ENCODE assay signal across 20 cellular contexts in the genomic region with DNA sequence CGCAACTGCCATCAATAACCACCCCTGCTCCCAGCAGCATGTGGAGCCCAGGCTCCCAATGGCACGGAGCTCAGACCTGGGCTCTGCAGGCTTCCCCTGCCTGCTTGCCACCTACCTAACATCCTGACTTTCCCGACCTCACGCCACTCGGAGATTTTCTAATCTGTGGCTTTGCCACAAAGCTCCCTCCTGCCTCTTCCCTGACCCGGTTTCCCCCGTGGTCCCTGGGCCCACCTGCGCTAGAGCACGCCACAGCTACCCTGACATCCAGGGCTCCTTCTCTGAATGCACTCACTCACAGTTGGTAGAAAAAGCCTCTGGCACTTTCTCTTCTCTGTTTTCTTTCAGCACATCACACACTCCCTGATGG. TPM values are rescaled to one million over a fixed set of nuclear protein-coding genes. Genes with fewer than 3 reads are reported as not detected.
DNase-seq lines count a peak whose midpoint lies in the region; ATAC-seq lines count a peak whose summit lies in the region.
"Had no signal": no experiment of that assay in that cellular context is flagged by ENCODE, and none has a peak within 500 bp of the region (broad histone marks: within the 10 kb centered on the region; RNA-seq: fewer than 3 reads in every experiment).

No MANE protein-coding gene starts in this region.

- CTCF ChIA-PET in activated CD4-positive, alpha-beta memory T cell treated with anti-CD3 and anti-CD28 coated beads for 36 hours (lab: Charles Lee): no interaction called here
- CTCF ChIA-PET in activated CD4-positive, alpha-beta memory T cell treated with anti-CD3 and anti-CD28 coated beads, Interleukin-2, amount 10 ng/mL, durations not matched to agents 7 days and 5 days (lab: Charles Lee): no interaction called here

- H3K4me1 Mint-ChIP-seq in activated CD4-positive, alpha-beta memory T cell treated with anti-CD3 and anti-CD28 coated beads for 36 hours (ENCODE audit: low read depth): peaks cover 11% of the 10 kb centered on the region
- peaks cover 11% of the 10 kb centered on the region for H3K4me1 Mint-ChIP-seq in activated CD4-positive, alpha-beta memory T cell treated with anti-CD3 and anti-CD28 coated beads, Interleukin-2, amount 10 ng/mL, durations not matched to agents 7 days and 5 days
- H3K4me1 Mint-ChIP-seq in activated naive CD8-positive, alpha-beta T cell (ENCODE audit: low read depth): no peaks in the 10 kb centered on the region
- peaks cover 4% of the 10 kb centered on the region for H3K4me1 Mint-ChIP-seq in activated naive CD8-positive, alpha-beta T cell treated with anti-CD3 and anti-CD28 coated beads, Interleukin-2, amount 50 U/mL, for 24 hours
- H3K4me1 Mint-ChIP-seq in activated T-helper 17 cell treated with anti-CD3 and anti-CD28 coated beads, Interleukin-2, amount 50 U/mL, for 72 hours: peaks cover 11% of the 10 kb centered on the region
- H3K4me1 Mint-ChIP-seq in stimulated activated naive B cell treated with anti-CD40 and anti-IgM and Interleukin-4, amounts not matched to agents 10 μg/mL and 1 μg/mL and 100 μg/mL, for 72 hours: peaks cover 2% of the 10 kb centered on the region in 2 donors
- H3K4me1 Mint-ChIP-seq: B cell had no signal

- H3K27me3 Mint-ChIP-seq in activated CD4-positive, alpha-beta memory T cell treated with anti-CD3 and anti-CD28 coated beads for 36 hours: no peaks in the 10 kb centered on the region
- H3K27me3 Mint-ChIP-seq in activated CD4-positive, alpha-beta memory T cell treated with anti-CD3 and anti-CD28 coated beads, Interleukin-2, amount 10 ng/mL, durations not matched to agents 7 days and 5 days: no peaks in the 10 kb centered on the region
- H3K27me3 Mint-ChIP-seq in activated naive CD8-positive, alpha-beta T cell: no peaks in the 10 kb centered on the region
- H3K27me3 Mint-ChIP-seq in activated naive CD8-positive, alpha-beta T cell treated with anti-CD3 and anti-CD28 coated beads, Interleukin-2, amount 50 U/mL, for 24 hours: no peaks in the 10 kb centered on the region
- no peaks in the 10 kb centered on the region for H3K27me3 Mint-ChIP-seq in activated T-helper 17 cell treated with anti-CD3 and anti-CD28 coated beads, Interleukin-2, amount 50 U/mL, for 72 hours
- H3K27me3 Mint-ChIP-seq in stimulated activated naive B cell treated with anti-CD40 and anti-IgM and Interleukin-4, amounts not matched to agents 10 μg/mL and 1 μg/mL and 100 μg/mL, for 72 hours: no peaks in the 10 kb centered on the region
- H3K27me3 Mint-ChIP-seq: B cell had no signal

- POLR2A ChIA-PET in activated CD4-positive, alpha-beta memory T cell treated with anti-CD3 and anti-CD28 coated beads for 36 hours (lab: Charles Lee): interaction anchor here (1.1 kb wide), 1 partner anchor 17 kb away, joined by 4 read pairs; no protein-coding TSS in a partner anchor
- POLR2A ChIA-PET in activated CD4-positive, alpha-beta memory T cell treated with anti-CD3 and anti-CD28 coated beads, Interleukin-2, amount 10 ng/mL, durations not matched to agents 7 days and 5 days (lab: Charles Lee): interaction anchor here (1.3 kb wide), 1 partner anchor 17 kb away, joined by 3 read pairs; no protein-coding TSS in a partner anchor

- no peak for ATAC-seq in activated naive CD8-positive, alpha-beta T cell treated with anti-CD3 and anti-CD28 coated beads, Interleukin-2, amount 50 U/mL, for 24 hours
- no peak for ATAC-seq in activated T-helper 17 cell treated with anti-CD3 and anti-CD28 coated beads, Interleukin-2, amount 50 U/mL, for 72 hours (replicated peaks)
- no peak for ATAC-seq in stimulated activated naive B cell treated with anti-CD40 and anti-IgM and Interleukin-4, amounts not matched to agents 10 μg/mL and 1 μg/mL and 100 μg/mL, for 72 hours (replicated peaks)
- ATAC-seq: A549 had no signal

- no peaks in the 10 kb centered on the region for H3K9me3 Mint-ChIP-seq in activated CD4-positive, alpha-beta memory T cell treated with anti-CD3 and anti-CD28 coated beads for 36 hours
- no peaks in the 10 kb centered on the region for H3K9me3 Mint-ChIP-seq in activated CD4-positive, alpha-beta memory T cell treated with anti-CD3 and anti-CD28 coated beads, Interleukin-2, amount 10 ng/mL, durations not matched to agents 7 days and 5 days
- no peaks in the 10 kb centered on the region for H3K9me3 Mint-ChIP-seq in activated naive CD8-positive, alpha-beta T cell (ENCODE audit: low read depth)
- H3K9me3 Mint-ChIP-seq in activated naive CD8-positive, alpha-beta T cell treated with anti-CD3 and anti-CD28 coated beads, Interleukin-2, amount 50 U/mL, for 24 hours: no peaks in the 10 kb centered on the region
- no peaks in the 10 kb centered on the region for H3K9me3 Mint-ChIP-seq in activated T-helper 17 cell treated with anti-CD3 and anti-CD28 coated beads, Interleukin-2, amount 50 U/mL, for 72 hours
- H3K9me3 Mint-ChIP-seq in stimulated activated naive B cell treated with anti-CD40 and anti-IgM and Interleukin-4, amounts not matched to agents 10 μg/mL and 1 μg/mL and 100 μg/mL, for 72 hours: peaks cover 0 to 5% of the 10 kb centered on the region in 2 donors

- peaks cover 62% of the 10 kb centered on the region for H3K36me3 Mint-ChIP-seq in activated CD4-positive, alpha-beta memory T cell treated with anti-CD3 and anti-CD28 coated beads for 36 hours
- H3K36me3 Mint-ChIP-seq in activated CD4-positive, alpha-beta memory T cell treated with anti-CD3 and anti-CD28 coated beads, Interleukin-2, amount 10 ng/mL, durations not matched to agents 7 days and 5 days (ENCODE audit: low read depth): peaks cover 74% of the 10 kb centered on the region
- peaks cover 20% of the 10 kb centered on the region for H3K36me3 Mint-ChIP-seq in activated naive CD8-positive, alpha-beta T cell
- H3K36me3 Mint-ChIP-seq in activated naive CD8-positive, alpha-beta T cell treated with anti-CD3 and anti-CD28 coated beads, Interleukin-2, amount 50 U/mL, for 24 hours (ENCODE audit: low read depth): peaks cover 66% of the 10 kb centered on the region
- H3K36me3 Mint-ChIP-seq in activated T-helper 17 cell treated with anti-CD3 and anti-CD28 coated beads, Interleukin-2, amount 50 U/mL, for 72 hours (ENCODE audit: low read depth): peaks cover 100% of the 10 kb centered on the region
- peaks cover 57 to 77% of the 10 kb centered on the region in 2 donors for H3K36me3 Mint-ChIP-seq in stimulated activated naive B cell treated with anti-CD40 and anti-IgM and Interleukin-4, amounts not matched to agents 10 μg/mL and 1 μg/mL and 100 μg/mL, for 72 hours

- H3K4me3 Mint-ChIP-seq in activated CD4-positive, alpha-beta memory T cell treated with anti-CD3 and anti-CD28 coated beads for 36 hours: no peak overlapping the region
- no peak overlapping the region for H3K4me3 Mint-ChIP-seq in activated CD4-positive, alpha-beta memory T cell treated with anti-CD3 and anti-CD28 coated beads, Interleukin-2, amount 10 ng/mL, durations not matched to agents 7 days and 5 days
- H3K4me3 Mint-ChIP-seq in activated naive CD8-positive, alpha-beta T cell: no peak overlapping the region
- H3K4me3 Mint-ChIP-seq in activated naive CD8-positive, alpha-beta T cell treated with anti-CD3 and anti-CD28 coated beads, Interleukin-2, amount 50 U/mL, for 24 hours: no peak overlapping the region
- H3K4me3 Mint-ChIP-seq in activated T-helper 17 cell treated with anti-CD3 and anti-CD28 coated beads, Interleukin-2, amount 50 U/mL, for 72 hours: no peak overlapping the region
- no peak overlapping the region for H3K4me3 Mint-ChIP-seq in stimulated activated naive B cell treated with anti-CD40 and anti-IgM and Interleukin-4, amounts not matched to agents 10 μg/mL and 1 μg/mL and 100 μg/mL, for 72 hours
- H3K4me3 Mint-ChIP-seq: B cell had no signal

- intact Hi-C loops in activated CD4-positive, alpha-beta memory T cell treated with anti-CD3 and anti-CD28 coated beads for 36 hours (cut with micrococcal nuclease): no loop called here

- H3K27ac Mint-ChIP-seq in activated CD4-positive, alpha-beta memory T cell treated with anti-CD3 and anti-CD28 coated beads for 36 hours: peak overlapping the region; percentile 44
- no peak overlapping the region for H3K27ac Mint-ChIP-seq in activated CD4-positive, alpha-beta memory T cell treated with anti-CD3 and anti-CD28 coated beads, Interleukin-2, amount 10 ng/mL, durations not matched to agents 7 days and 5 days
- H3K27ac Mint-ChIP-seq in activated naive CD8-positive, alpha-beta T cell: peak overlapping the region; percentile 11
- H3K27ac Mint-ChIP-seq in activated naive CD8-positive, alpha-beta T cell treated with anti-CD3 and anti-CD28 coated beads, Interleukin-2, amount 50 U/mL, for 24 hours: no peak overlapping the region
- peak overlapping the region; percentile 56 for H3K27ac Mint-ChIP-seq in activated T-helper 17 cell treated with anti-CD3 and anti-CD28 coated beads, Interleukin-2, amount 50 U/mL, for 72 hours
- peak overlapping the region; percentile 21 for H3K27ac Mint-ChIP-seq in stimulated activated naive B cell treated with anti-CD40 and anti-IgM and Interleukin-4, amounts not matched to agents 10 μg/mL and 1 μg/mL and 100 μg/mL, for 72 hours
- H3K27ac Mint-ChIP-seq: B cell had no signal

- no peak for DNase-seq in activated CD4-positive, alpha-beta memory T cell treated with anti-CD3 and anti-CD28 coated beads for 36 hours
- no peak for DNase-seq in activated CD4-positive, alpha-beta memory T cell treated with anti-CD3 and anti-CD28 coated beads, Interleukin-2, amount 10 ng/mL, durations not matched to agents 7 days and 5 days
- no peak for DNase-seq in activated naive CD8-positive, alpha-beta T cell treated with anti-CD3 and anti-CD28 coated beads, Interleukin-2, amount 50 U/mL, for 24 hours
- DNase-seq in stimulated activated naive B cell treated with anti-CD40 and anti-IgM and Interleukin-4, amounts not matched to agents 10 μg/mL and 1 μg/mL and 100 μg/mL, for 72 hours: no peak
- DNase-seq in NCI-H1417 (lab: John Stamatoyannopoulos, UW): no peak
- DNase-seq in stimulated activated CD4-positive, alpha-beta T cell treated with anti-CD3 and anti-CD28 coated beads, Interleukin-4, amount 100 ng/mL, for 24 hours: no peak
- DNase-seq: COR-L47, DMS79, IMR-90, MV-4-11, NCI-H1105 treated with DMSO at 0.1 percent for 48 hours, NCI-H1694, NCI-H446, NCI-H526, OCI-M1, Right ventricle myocardium superior had no signal

RNA-seq across cellular contexts. Expression of gene PITRM1, which starts 20.0 kb away (rescaled TPM):
- total RNA-seq in activated CD4-positive, alpha-beta memory T cell treated with anti-CD3 and anti-CD28 coated beads for 36 hours: 100 to 1,000 TPM; 103 to 109 TPM
- total RNA-seq in activated CD4-positive, alpha-beta memory T cell treated with anti-CD3 and anti-CD28 coated beads, Interleukin-2, amount 10 ng/mL, durations not matched to agents 7 days and 5 days: 10 to 100 TPM; 53.7 to 56.7 TPM
- 100 to 1,000 TPM; 160 to 169 TPM for total RNA-seq in activated T-helper 17 cell treated with anti-CD3 and anti-CD28 coated beads, Interleukin-2, amount 50 U/mL, for 72 hours

Comparison
In these comparisons a context has a peak if more than half of its experiments do, and no peak if none do; other contexts are left out.
1. H3K27ac Mint-ChIP-seq: peak in activated CD4-positive, alpha-beta memory T cell treated with anti-CD3 and anti-CD28 coated beads for 36 hours (single experiment), activated naive CD8-positive, alpha-beta T cell (single experiment), activated T-helper 17 cell treated with anti-CD3 and anti-CD28 coated beads, Interleukin-2, amount 50 U/mL, for 72 hours (single experiment) and stimulated activated naive B cell treated with anti-CD40 and anti-IgM and Interleukin-4, amounts not matched to agents 10 μg/mL and 1 μg/mL and 100 μg/mL, for 72 hours (single experiment); none in activated CD4-positive, alpha-beta memory T cell treated with anti-CD3 and anti-CD28 coated beads, Interleukin-2, amount 10 ng/mL, durations not matched to agents 7 days and 5 days (single experiment) and activated naive CD8-positive, alpha-beta T cell treated with anti-CD3 and anti-CD28 coated beads, Interleukin-2, amount 50 U/mL, for 24 hours (single experiment).